In genomic region chr3:143972495-143973351, GRCh38 we compare ENCODE assay signal across 8 cellular contexts. TPM values are rescaled to one million over a fixed set of nuclear protein-coding genes. Genes with fewer than 3 reads are reported as not detected.
DNase-seq lines count a peak whose midpoint lies in the region; ATAC-seq and TF ChIP-seq lines count a peak whose summit lies in the region.

No MANE protein-coding gene starts in this region.

- H3K4me1 ChIP-seq in HUES64 (ENCODE audit: insufficient read depth, low read length) (peaks cover 43% of the 10 kb centered on the region), OCI-LY3 (ENCODE audit: low read length) (peaks cover 28% of the 10 kb centered on the region), mucosa of rectum (ENCODE audit: control insufficient read depth in 2 of 2, insufficient read depth in 2 of 2, low read length in 2 of 2) (peaks cover 5 to 7% of the 10 kb centered on the region in 2 donors)

- TF ChIP-seq CTCF in OCI-LY3 (IDR thresholded peaks at IDR 0.05; ENCODE audit: low read depth, low read length) = peak; percentile 59

- H3K4me3 ChIP-seq in HUES64 (ENCODE audit: low read length) (peak overlapping the region; percentile 98), OCI-LY3 (ENCODE audit: low read length) (peak overlapping the region; percentile 97), mucosa of rectum (ENCODE audit: low read length in 2 of 2) (peak overlapping the region; percentile 94 to 100)

- H3K4me3 Mint-ChIP-seq in activated T-cell treated with anti-CD3 and anti-CD28 coated beads, Interleukin-2, amount 50 U/mL, for 4 hours = peak overlapping the region; percentile 92

- peaks cover 33% of the 10 kb centered on the region for H3K4me1 Mint-ChIP-seq in activated T-cell treated with anti-CD3 and anti-CD28 coated beads, Interleukin-2, amount 50 U/mL, for 4 hours (ENCODE audit: low read depth)

- H3K4me2 ChIP-seq in OCI-LY3 (ENCODE audit: low read length) = peak overlapping the region; percentile 79

- ATAC-seq in GM21526 (IDR thresholded peaks at IDR 0.05; ENCODE audit: low FRiP score, unreplicated experiment) = peak; percentile 37
- ATAC-seq in activated T-cell treated with anti-CD3 and anti-CD28 coated beads, Interleukin-2, amount 50 U/mL, for 4 hours = peak; percentile 25 to 29

- H3K36me3 ChIP-seq in HUES64 (ENCODE audit: insufficient read depth, low read length) (no peaks in the 10 kb centered on the region), OCI-LY3 (replicated peaks; ENCODE audit: low read depth, low read length) (peaks cover 3% of the 10 kb centered on the region), mucosa of rectum (ENCODE audit: control insufficient read depth in 2 of 2, insufficient read depth in 2 of 2, low read length in 2 of 2) (no peaks in the 10 kb centered on the region)

- H3K27ac ChIP-seq in HUES64 (ENCODE audit: low read depth, low read length) (peak overlapping the region; percentile 96; the same call in 1 of the 2 replicates), OCI-LY3 (ENCODE audit: low read length) (peak overlapping the region; percentile 95), mucosa of rectum (ENCODE audit: low read depth in 2 of 2, low read length in 2 of 2) (peak overlapping the region; percentile 99 to 100)

- no peak overlapping the region; the same call in 1 of the 2 replicates for H2AFZ ChIP-seq in OCI-LY3 (ENCODE audit: low read depth, low read length)

- no peaks in the 10 kb centered on the region for H3K27me3 Mint-ChIP-seq in activated T-cell treated with anti-CD3 and anti-CD28 coated beads, Interleukin-2, amount 50 U/mL, for 4 hours (ENCODE audit: low read depth)

- peaks cover 57% of the 10 kb centered on the region for H3K79me2 ChIP-seq in OCI-LY3 (ENCODE audit: low read length)

- no peak for TF ChIP-seq POLR2A in erythroblast (IDR thresholded peaks at IDR 0.05; ENCODE audit: low read length)

- H3K9ac ChIP-seq in HUES64 (ENCODE audit: low read depth, low read length) = peak overlapping the region; percentile 88
- H3K9ac ChIP-seq in OCI-LY3 (ENCODE audit: low read length) = peak overlapping the region; percentile 98
- H3K9ac ChIP-seq in mucosa of rectum (ENCODE audit: low read depth in 1 of 2, low read length in 2 of 2) = peak overlapping the region; percentile 85 to 96

- H3K9me3 ChIP-seq in HUES64 (ENCODE audit: insufficient read depth, low read depth, low read length) = no peaks in the 10 kb centered on the region
- no peaks in the 10 kb centered on the region for H3K9me3 ChIP-seq in OCI-LY3 (ENCODE audit: insufficient read depth, low read length)
- no peaks in the 10 kb centered on the region for H3K9me3 ChIP-seq in mucosa of rectum (ENCODE audit: control insufficient read depth in 2 of 2, low read length in 2 of 2)

- DNase-seq in DMS153 (lab: John Stamatoyannopoulos, UW) (peak; percentile 74), erythroblast (lab: John Stamatoyannopoulos, UW) (peak; percentile 88 to 93)
- DNase-seq in activated T-cell treated with anti-CD3 and anti-CD28 coated beads, Interleukin-2, amount 50 U/mL, for 4 hours = peak; percentile 51
- DNase-seq in stimulated activated CD8-positive, alpha-beta memory T cell treated with anti-CD3 and anti-CD28 coated beads, Interleukin-4, amount 100 ng/mL, for 4 hours (ENCODE audit: low read depth in 2 of 2, low spot score in 1 of 2) = peak; percentile 18 to 21

- WGBS in HUES64 = under 1% methylated on average over 89 of the region's 89 CpGs

- H4K20me1 ChIP-seq in OCI-LY3 (ENCODE audit: insufficient read depth, low read length) = peaks cover 32% of the 10 kb centered on the region

- no peaks in the 10 kb centered on the region for H3K9me3 Mint-ChIP-seq in activated T-cell treated with anti-CD3 and anti-CD28 coated beads, Interleukin-2, amount 50 U/mL, for 4 hours

- no peaks in the 10 kb centered on the region for H3K27me3 ChIP-seq in HUES64 (ENCODE audit: insufficient read depth, low read length)
- H3K27me3 ChIP-seq in OCI-LY3 (ENCODE audit: low read depth, low read length) = no peaks in the 10 kb centered on the region
- no peaks in the 10 kb centered on the region for H3K27me3 ChIP-seq in mucosa of rectum (ENCODE audit: control insufficient read depth in 2 of 2, insufficient read depth in 2 of 2, low read length in 2 of 2)

- no peaks in the 10 kb centered on the region for H3K36me3 Mint-ChIP-seq in activated T-cell treated with anti-CD3 and anti-CD28 coated beads, Interleukin-2, amount 50 U/mL, for 4 hours (ENCODE audit: insufficient read depth)

RNA-seq across cellular contexts. Expression of gene DIPK2A, which starts 1.1 kb away (rescaled TPM):
- 23.2 TPM for polyA plus RNA-seq in HUES64 (2013, experiment 1 of 2)
- 21.4 TPM for polyA plus RNA-seq in HUES64 (2013, experiment 2 of 2)
- 1 to 10 TPM; 7.3 to 8.5 (median 8.0) TPM for total RNA-seq in activated T-cell treated with anti-CD3 and anti-CD28 coated beads, Interleukin-2, amount 50 U/mL, for 4 hours

Comparison
In these comparisons a context has a peak if more than half of its experiments do, and no peak if none do; other contexts are left out.
1. Peak in every context shown above with its lines: DNase-seq, ATAC-seq, H3K4me3 ChIP-seq and H3K27ac ChIP-seq.
2. DNase-seq: peak in every context shown above with its lines; median percentile 90 in erythroblast; 74 in DMS153; 51 in activated T-cell treated with anti-CD3 and anti-CD28 coated beads, Interleukin-2, amount 50 U/mL, for 4 hours; 20 in stimulated activated CD8-positive, alpha-beta memory T cell treated with anti-CD3 and anti-CD28 coated beads, Interleukin-4, amount 100 ng/mL, for 4 hours.